8 cellular contexts compared by ENCODE assay signal in the genomic region with DNA sequence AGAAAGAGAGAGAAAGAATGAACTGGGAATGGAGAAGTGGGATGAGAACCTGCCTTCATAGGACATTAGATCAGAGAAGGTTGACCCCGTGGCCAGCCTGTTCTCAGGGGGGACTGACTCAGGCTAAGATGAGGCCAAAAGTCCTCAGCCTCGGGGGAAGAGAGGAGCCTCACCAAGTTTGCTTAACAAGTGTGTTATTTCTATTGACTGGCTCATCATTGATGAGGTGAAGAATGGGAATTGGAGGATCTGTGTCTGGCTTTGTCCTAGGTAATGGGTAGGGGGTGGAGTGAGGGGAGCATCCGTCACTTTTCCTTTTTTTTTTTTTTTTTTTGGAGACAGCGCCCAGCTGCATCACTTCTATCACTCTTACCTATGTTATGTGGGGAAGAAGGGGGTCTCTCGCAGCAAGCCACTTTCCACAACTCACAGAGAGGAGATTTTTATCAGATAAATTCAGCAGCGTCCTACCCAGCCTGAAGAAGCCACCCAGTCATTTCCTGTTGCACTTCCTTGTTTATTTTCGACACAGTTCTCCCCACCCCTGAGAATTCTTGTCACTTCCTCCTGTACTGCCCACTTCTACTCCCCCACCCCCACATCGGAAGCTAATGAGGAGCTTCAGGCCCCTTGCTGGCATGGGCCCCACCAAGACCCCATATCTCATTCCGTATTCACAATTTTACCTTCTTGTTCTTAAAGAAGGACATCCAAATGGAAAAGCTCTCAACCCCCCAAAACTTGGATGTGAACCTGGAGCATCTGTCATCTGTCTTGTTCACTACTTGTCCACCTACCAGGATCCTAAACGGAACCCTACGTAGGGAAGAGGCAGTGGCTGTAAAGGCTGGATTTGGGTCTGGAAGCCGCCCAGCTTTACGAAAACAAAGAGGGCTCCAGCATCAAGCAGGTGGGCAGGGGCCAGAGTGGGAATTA. TPM values are rescaled to one million over a fixed set of nuclear protein-coding genes. Genes with fewer than 3 reads are reported as not detected.
DNase-seq lines count a peak whose midpoint lies in the region; ATAC-seq and TF ChIP-seq lines count a peak whose summit lies in the region.

No MANE protein-coding gene starts in this region.

- H3K4me1 Mint-ChIP-seq in activated CD4-positive, alpha-beta T cell treated with anti-CD3 and anti-CD28 coated beads for 36 hours, result peaks cover 44% of the 10 kb centered on the region

- POLR2A ChIA-PET in activated CD4-positive, alpha-beta T cell treated with anti-CD3 and anti-CD28 coated beads for 36 hours (lab: Charles Lee), result no interaction called here
- POLR2A ChIA-PET in RWPE1 (lab: Yijun Ruan, JAX; ENCODE audit: low non-redundant PET), result interaction anchor here (0.5 kb wide), 1 partner anchor 885 kb away, joined by 3 read pairs; no protein-coding TSS in a partner anchor

- ATAC-seq in activated CD4-positive, alpha-beta T cell treated with anti-CD3 and anti-CD28 coated beads for 36 hours, result peak; percentile 11

- H3K27ac Mint-ChIP-seq in activated CD4-positive, alpha-beta T cell treated with anti-CD3 and anti-CD28 coated beads for 36 hours, result peak overlapping the region; percentile 92

- H3K27ac ChIP-seq in effector memory CD4-positive, alpha-beta T cell (ENCODE audit: insufficient read depth, low read length, poor library complexity, severe bottlenecking), result peak overlapping the region; percentile 81
- no peak overlapping the region for H3K27ac ChIP-seq in RWPE1

- TF ChIP-seq CTCF in RWPE1 (conservative IDR thresholded peaks at IDR 0.05; ENCODE audit: low read depth), result no peak

- intact Hi-C loops in activated CD4-positive, alpha-beta T cell treated with anti-CD3 and anti-CD28 coated beads for 36 hours (cut with DNase I, micrococcal nuclease), result no loop called here

- peak; percentile 55 for DNase-seq in activated CD4-positive, alpha-beta T cell treated with anti-CD3 and anti-CD28 coated beads for 36 hours
- no peak for DNase-seq in activated CD4-positive, alpha-beta T cell treated with anti-CD3 and anti-CD28 coated beads for 48 hours
- DNase-seq in SKM-1 treated with dmso at 0.1 percent for 144 hours (lab: John Stamatoyannopoulos, UW; ENCODE audit: unreplicated experiment) (peak; percentile 83), renal cortical epithelial cell (ENCODE audit: low read depth) (peak; percentile 44), 8988T (no peak), RWPE1 (ENCODE audit: low spot score) (no peak), T1000 (lab: John Stamatoyannopoulos, UW) (no peak)
- peak in 2 of 3 donors; percentile 48 to 50 for DNase-seq in effector memory CD4-positive, alpha-beta T cell

- H3K4me1 ChIP-seq in effector memory CD4-positive, alpha-beta T cell (ENCODE audit: control insufficient read depth, insufficient read depth, low read length, poor library complexity, severe bottlenecking), result peaks cover 45% of the 10 kb centered on the region

- H3K4me3 ChIP-seq in effector memory CD4-positive, alpha-beta T cell (ENCODE audit: insufficient read depth, low read depth, low read length, poor library complexity, severe bottlenecking), result peak overlapping the region; percentile 40

- H3K36me3 Mint-ChIP-seq in activated CD4-positive, alpha-beta T cell treated with anti-CD3 and anti-CD28 coated beads for 36 hours (ENCODE audit: low read depth), result peaks cover 13% of the 10 kb centered on the region

- no peaks in the 10 kb centered on the region for H3K27me3 Mint-ChIP-seq in activated CD4-positive, alpha-beta T cell treated with anti-CD3 and anti-CD28 coated beads for 36 hours

- peaks cover 6% of the 10 kb centered on the region for H3K9me3 Mint-ChIP-seq in activated CD4-positive, alpha-beta T cell treated with anti-CD3 and anti-CD28 coated beads for 36 hours (ENCODE audit: low read depth)

- no peaks in the 10 kb centered on the region for H3K36me3 ChIP-seq in effector memory CD4-positive, alpha-beta T cell (ENCODE audit: control insufficient read depth, insufficient read depth, low read length)

- CTCF ChIA-PET in activated CD4-positive, alpha-beta T cell treated with anti-CD3 and anti-CD28 coated beads for 36 hours (lab: Charles Lee), result interaction anchor here (0.5 to 1.3 kb wide), 10 partner anchors 12 to 392 kb away, joined by 3 to 5 read pairs (median 3); no protein-coding TSS in a partner anchor
- CTCF ChIA-PET in RWPE1 (lab: Yijun Ruan, JAX), result no interaction called here

- H3K27me3 ChIP-seq in effector memory CD4-positive, alpha-beta T cell (replicated peaks; ENCODE audit: control insufficient read depth, insufficient read depth, low read length, poor library complexity, severe bottlenecking), result no peaks in the 10 kb centered on the region

- H3K9me3 ChIP-seq in effector memory CD4-positive, alpha-beta T cell (ENCODE audit: control insufficient read depth, low read length), result no peaks in the 10 kb centered on the region

- peak overlapping the region; percentile 94 for H3K4me3 Mint-ChIP-seq in activated CD4-positive, alpha-beta T cell treated with anti-CD3 and anti-CD28 coated beads for 36 hours

RNA-seq across cellular contexts. Expression of a gene that starts 2.8 kb away (rescaled TPM):
- 10 to 100 TPM; 68.7 to 85.2 TPM for total RNA-seq in activated CD4-positive, alpha-beta T cell treated with anti-CD3 and anti-CD28 coated beads for 36 hours
- total RNA-seq in renal cortical epithelial cell, result 287 and 307 TPM in 2 replicates

RNA-seq across cellular contexts. Expression of a gene that starts 40.0 kb away (rescaled TPM):
- 10 to 100 TPM; 19.9 to 20.0 TPM for total RNA-seq in activated CD4-positive, alpha-beta T cell treated with anti-CD3 and anti-CD28 coated beads for 36 hours
- total RNA-seq in renal cortical epithelial cell, result 26.7 and 33.9 TPM in 2 replicates

Comparison
In these comparisons a context has a peak if more than half of its experiments do, and no peak if none do; other contexts are left out.
1. DNase-seq: peak in activated CD4-positive, alpha-beta T cell treated with anti-CD3 and anti-CD28 coated beads for 36 hours (single experiment), SKM-1 treated with dmso at 0.1 percent for 144 hours (single experiment), effector memory CD4-positive, alpha-beta T cell (2 of 3) and renal cortical epithelial cell (single experiment); none in activated CD4-positive, alpha-beta T cell treated with anti-CD3 and anti-CD28 coated beads for 48 hours (single experiment), 8988T (single experiment), RWPE1 (single experiment) and T1000 (single experiment).